ENCODE assay signal across 14 cellular contexts in genomic region chr2:11456251-11456650, GRCh38.
"Had no signal": no experiment of that assay in that cellular context is flagged by ENCODE, and none has a peak within 500 bp of the region (broad histone marks: within the 10 kb centered on the region; RNA-seq: fewer than 3 reads in every experiment).

No MANE protein-coding gene starts in this region.

- DNase-seq: activated CD4-positive, alpha-beta T cell treated with anti-CD3 and anti-CD28 coated beads, Interleukin-2, amount 50 U/mL, for 48 hours; activated CD8-positive, alpha-beta memory T cell treated with anti-CD3 and anti-CD28 coated beads, Interleukin-2, amount 50 U/mL, for 4 hours; activated naive CD4-positive, alpha-beta T cell treated with Interleukin-2 at 50 U/mL for 16 hours; body of pancreas; cortex of kidney; effector memory CD4-positive, alpha-beta T cell; left ventricle myocardium inferior; mesenchymal stem cell; retina; stimulated activated CD4-positive, alpha-beta T cell treated with anti-CD3 and anti-CD28 coated beads, Interleukin-4, amount 100 ng/mL, for 4 hours; T-helper 2 cell had no signal

- H3K4me1 ChIP-seq: body of pancreas, neural progenitor cell had no signal

- H3K27ac ChIP-seq: body of pancreas, gastroesophageal sphincter, left ventricle myocardium inferior, neural progenitor cell, parathyroid adenoma had no signal

- H3K9me3 ChIP-seq: body of pancreas, gastroesophageal sphincter, left ventricle myocardium inferior had no signal

- H3K4me3 ChIP-seq: body of pancreas, gastroesophageal sphincter, left ventricle myocardium inferior, neural progenitor cell had no signal
